15 cellular contexts compared by ENCODE assay signal in genomic region chr3:196138927-196139680, GRCh38. TPM values are rescaled to one million over a fixed set of nuclear protein-coding genes. Genes with fewer than 3 reads are reported as not detected.
DNase-seq lines count a peak whose midpoint lies in the region; ATAC-seq and TF ChIP-seq lines count a peak whose summit lies in the region.
"Had no signal": no experiment of that assay in that cellular context is flagged by ENCODE, and none has a peak within 500 bp of the region (broad histone marks: within the 10 kb centered on the region; RNA-seq: fewer than 3 reads in every experiment).

No MANE protein-coding gene starts in this region.

- peak overlapping the region; percentile 43 for H3K14ac ChIP-seq in trophoblast cell (ENCODE audit: low read length)

- intact Hi-C loops in MCF 10A (cut with micrococcal nuclease): no loop called here

- 39 to 58% methylated on average over 9 to 15 of the region's 15 CpGs for WGBS in gastroesophageal sphincter (ENCODE audit: low coverage in 1 of 2), 2 donors
- WGBS in trophoblast cell (ENCODE audit: extremely low coverage, insufficient coverage, insufficient read length): no CpG with 5 or more reads among the region's 15 CpGs

- no peak overlapping the region for H3K9ac ChIP-seq in trophoblast cell (ENCODE audit: low read length)

- H3K36me3 ChIP-seq in gastroesophageal sphincter: no peaks in the 10 kb centered on the region
- H3K36me3 ChIP-seq in trophoblast cell (ENCODE audit: control insufficient read depth in 1 of 2, insufficient read depth in 2 of 2, low read length in 2 of 2): no peaks in the 10 kb centered on the region

- peak overlapping the region; percentile 66 for H2BK5ac ChIP-seq in trophoblast cell (ENCODE audit: low read depth, low read length, poor library complexity)

- TF ChIP-seq CTCF in MCF 10A (IDR thresholded peaks at IDR 0.05; ENCODE audit: unreplicated experiment): no peak
- TF ChIP-seq CTCF in gastroesophageal sphincter (IDR thresholded peaks at IDR 0.05): no peak

- no peak overlapping the region for H3K4me3 Mint-ChIP-seq in MCF 10A (ENCODE audit: unreplicated experiment)
- H3K4me3 Mint-ChIP-seq: B cell had no signal

- TF ChIP-seq EP300 in gastroesophageal sphincter (IDR thresholded peaks at IDR 0.05): no peak

- DNase-seq in ELF-1 (ENCODE audit: low read depth, low spot score): peak; percentile 61
- peak; percentile 55 for DNase-seq in MCF 10A (ENCODE audit: unreplicated experiment)
- peak; percentile 91 to 97 for DNase-seq in trophoblast cell
- no peak for DNase-seq in NCI-H524 treated with DMSO at 0.1 percent for 48 hours (lab: John Stamatoyannopoulos, UW)
- no peak for DNase-seq in T-helper 1 cell
- DNase-seq: activated CD4-positive, alpha-beta T cell treated with anti-CD3 and anti-CD28 coated beads, Interleukin-2, amount 50 U/mL, for 4 hours; dermis blood vessel endothelial cell; DMS53; foreskin fibroblast; NCI-H187 had no signal

- H3K9me3 ChIP-seq in gastroesophageal sphincter (no peaks in the 10 kb centered on the region), trophoblast cell (ENCODE audit: insufficient read depth, low read depth, low read length) (peaks cover 5% of the 10 kb centered on the region)

- no peak overlapping the region for H3K4me3 ChIP-seq in gastroesophageal sphincter
- no peak overlapping the region for H3K4me3 ChIP-seq in trophoblast cell (ENCODE audit: low read depth, low read length)

- peak overlapping the region; percentile 47 for H3K4ac ChIP-seq in trophoblast cell (ENCODE audit: low read depth, low read length)

- ATAC-seq in gastroesophageal sphincter (peak; percentile 44), GM19452 (IDR thresholded peaks at IDR 0.05; ENCODE audit: unreplicated experiment) (no peak), HG03469 (IDR thresholded peaks at IDR 0.05; ENCODE audit: unreplicated experiment) (no peak)

- H2BK12ac ChIP-seq in trophoblast cell (ENCODE audit: low read length): peak overlapping the region; percentile 85

- H3K4me2 ChIP-seq in trophoblast cell (ENCODE audit: low read length): no peak overlapping the region

- H3K79me1 ChIP-seq in trophoblast cell (ENCODE audit: low read length): peaks cover 18% of the 10 kb centered on the region

- no peak for TF ChIP-seq POLR2A in gastroesophageal sphincter (IDR thresholded peaks at IDR 0.05)

- H3K27me3 ChIP-seq in gastroesophageal sphincter (peaks cover 14% of the 10 kb centered on the region), trophoblast cell (ENCODE audit: insufficient read depth, low read length) (no peaks in the 10 kb centered on the region)

- no peak overlapping the region for H2AFZ ChIP-seq in trophoblast cell (ENCODE audit: insufficient read depth, low read length, poor library complexity)

- H3K27ac ChIP-seq in gastroesophageal sphincter (no peak overlapping the region), trophoblast cell (ENCODE audit: low read depth, low read length) (peak overlapping the region; percentile 64)

- H4K12ac ChIP-seq in trophoblast cell (ENCODE audit: low read depth, low read length): no peak overlapping the region

- peak overlapping the region; percentile 69 for H2BK120ac ChIP-seq in trophoblast cell (ENCODE audit: insufficient read depth, low read length, poor library complexity)

- peak overlapping the region; percentile 90 for H3K27ac Mint-ChIP-seq in MCF 10A (ENCODE audit: low read depth, unreplicated experiment)
- H3K27ac Mint-ChIP-seq: B cell, progenitor cell of endocrine pancreas had no signal

- peak overlapping the region; percentile 47 for H4K8ac ChIP-seq in trophoblast cell (ENCODE audit: low read depth, low read length)

- H3K79me2 ChIP-seq in trophoblast cell (ENCODE audit: control insufficient read depth, insufficient read depth, low read length, poor library complexity): no peaks in the 10 kb centered on the region

- H2AK5ac ChIP-seq in trophoblast cell (ENCODE audit: low read length): peak overlapping the region; percentile 64

- H3K4me1 Mint-ChIP-seq in MCF 10A (ENCODE audit: insufficient read depth, unreplicated experiment): peaks cover 53% of the 10 kb centered on the region

- POLR2A ChIA-PET in MCF 10A (lab: Yijun Ruan, JAX): interaction anchor here (1.2 to 5.3 kb wide), 4 partner anchors 10 to 59 kb away, joined by 3 to 70 read pairs (median 3); partner anchors contain the start of gene TFRC

- H3K18ac ChIP-seq in trophoblast cell (ENCODE audit: low read length): peak overlapping the region; percentile 61

- BruUV-seq in MCF 10A (replicated peaks; lab: Mats Ljungman, UMichigan): no TSS peak

- no peak overlapping the region for H3K23ac ChIP-seq in trophoblast cell (ENCODE audit: low read length)

- CTCF ChIA-PET in MCF 10A (lab: Yijun Ruan, JAX): interaction anchor here (0.9 kb wide), 1 partner anchor 68 kb away, joined by 4 read pairs; no protein-coding TSS in a partner anchor

- H4K91ac ChIP-seq in trophoblast cell (ENCODE audit: low read depth, low read length): peak overlapping the region; percentile 51

- no peaks in the 10 kb centered on the region for H3K9me3 Mint-ChIP-seq in MCF 10A (ENCODE audit: unreplicated experiment)

- H3K36me3 Mint-ChIP-seq in MCF 10A (ENCODE audit: insufficient read depth, unreplicated experiment): no peaks in the 10 kb centered on the region

- peaks cover 0 to 9% (median 0%) of the 10 kb centered on the region in 3 donors for H3K4me1 ChIP-seq in gastroesophageal sphincter
- H3K4me1 ChIP-seq in trophoblast cell (ENCODE audit: control insufficient read depth in 1 of 2, insufficient read depth in 2 of 2, low read length in 2 of 2): peaks cover 23 to 38% of the 10 kb centered on the region in 2 experiments

- no peaks in the 10 kb centered on the region for H3K27me3 Mint-ChIP-seq in MCF 10A (ENCODE audit: insufficient read depth, unreplicated experiment)
- H3K27me3 Mint-ChIP-seq: B cell had no signal

RNA-seq across cellular contexts. Expression of gene TFRC, which starts 57.2 kb away (rescaled TPM):
- total RNA-seq in MCF 10A (2022) (72.9 and 108 TPM in 2 replicates), gastroesophageal sphincter (10 to 100 TPM; 60.1 to 81.1 (median 69.6) TPM)
- 57.9 and 61.0 TPM in 2 replicates for polyA plus RNA-seq in trophoblast cell (2013)

Comparison
In these comparisons a context has a peak if more than half of its experiments do, and no peak if none do; other contexts are left out.
1. DNase-seq: peak in ELF-1 (single experiment), MCF 10A (single experiment) and trophoblast cell (2 of 2); none in NCI-H524 treated with DMSO at 0.1 percent for 48 hours (single experiment) and T-helper 1 cell (0 of 5).